Comparison of ENCODE assay signal across 16 cellular contexts in the genomic region with DNA sequence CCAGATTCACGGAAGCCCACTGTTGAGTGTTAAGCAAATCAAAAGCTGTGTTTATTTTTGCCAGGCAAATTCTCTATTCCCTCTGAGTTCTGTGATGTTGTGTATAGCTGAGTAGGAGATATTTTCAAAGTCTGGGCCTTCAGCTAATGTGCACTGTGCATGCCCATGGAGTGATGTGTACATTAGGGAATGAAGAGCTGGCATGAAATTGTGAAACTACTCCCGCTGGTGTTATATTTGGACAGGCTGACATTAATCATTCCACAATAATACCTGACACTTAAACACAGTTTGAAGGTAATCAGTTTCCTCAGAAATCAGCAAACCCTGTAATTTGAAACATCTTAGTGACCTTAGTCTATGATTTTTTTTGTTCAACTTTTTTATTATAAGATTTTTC.
DNase-seq lines count a peak whose midpoint lies in the region.
"Had no signal": no experiment of that assay in that cellular context is flagged by ENCODE, and none has a peak within 500 bp of the region (broad histone marks: within the 10 kb centered on the region; RNA-seq: fewer than 3 reads in every experiment).

No MANE protein-coding gene starts in this region.

- no peak overlapping the region for H4K91ac ChIP-seq in mesenchymal stem cell (ENCODE audit: low read length)

- no peak overlapping the region for H2BK5ac ChIP-seq in mesenchymal stem cell (ENCODE audit: low read depth, low read length, poor library complexity, severe bottlenecking)

- no peak overlapping the region for H3K4me3 ChIP-seq in mesenchymal stem cell (ENCODE audit: insufficient read depth in 1 of 2, low read depth in 1 of 2, low read length in 2 of 2)
- H3K4me3 ChIP-seq: PC-9 had no signal

- H2BK120ac ChIP-seq in mesenchymal stem cell (ENCODE audit: low read depth, low read length) = no peak overlapping the region

- H3K9me3 ChIP-seq in mesenchymal stem cell (ENCODE audit: control insufficient read depth, low read length) = no peaks in the 10 kb centered on the region
- H3K9me3 ChIP-seq: BE2C had no signal

- no peak overlapping the region for H2AK5ac ChIP-seq in mesenchymal stem cell (ENCODE audit: low read length, severe bottlenecking)

- no peak overlapping the region for H2BK15ac ChIP-seq in mesenchymal stem cell (ENCODE audit: low read depth, poor library complexity, severe bottlenecking)

- no peak overlapping the region for H3K4ac ChIP-seq in mesenchymal stem cell (ENCODE audit: low read depth in 1 of 2, low read length in 2 of 2)

- no peaks in the 10 kb centered on the region for H3K4me1 ChIP-seq in mesenchymal stem cell (ENCODE audit: control insufficient read depth, insufficient read depth, low read depth, low read length)
- H3K4me1 ChIP-seq: BE2C had no signal

- no peak overlapping the region for H2AFZ ChIP-seq in mesenchymal stem cell (ENCODE audit: low read depth, low read length)
- H2AFZ ChIP-seq: PC-9 had no signal

- H3K18ac ChIP-seq in mesenchymal stem cell (ENCODE audit: low read depth in 1 of 2, low read length in 2 of 2) = no peak overlapping the region

- WGBS in mesenchymal stem cell = 91% methylated on average over 1 of the region's 2 CpGs

- no peak overlapping the region for H3K14ac ChIP-seq in mesenchymal stem cell (ENCODE audit: low read length in 2 of 2)

- H3K27me3 ChIP-seq in mesenchymal stem cell (ENCODE audit: control insufficient read depth in 1 of 2, insufficient read depth in 1 of 2, low read length in 2 of 2) = peaks cover 0 to 26% of the 10 kb centered on the region in 2 experiments
- H3K27me3 ChIP-seq: BE2C had no signal

- no peak overlapping the region for H2BK12ac ChIP-seq in mesenchymal stem cell (ENCODE audit: low read length in 2 of 2)

- H3K9ac ChIP-seq in mesenchymal stem cell (ENCODE audit: low read length) = no peak overlapping the region

- no peak overlapping the region for H4K8ac ChIP-seq in mesenchymal stem cell (ENCODE audit: low read length)

- H3K4me2 ChIP-seq in mesenchymal stem cell (ENCODE audit: low read length, poor library complexity, severe bottlenecking) = no peak overlapping the region

- H3K79me1 ChIP-seq in mesenchymal stem cell (replicated peaks; ENCODE audit: low read length, poor library complexity, severe bottlenecking) = no peaks in the 10 kb centered on the region

- H3K27ac ChIP-seq in mesenchymal stem cell (ENCODE audit: low read length, poor library complexity, severe bottlenecking) = no peak overlapping the region
- H3K27ac ChIP-seq: PC-9 had no signal

- H3K36me3 ChIP-seq in mesenchymal stem cell (ENCODE audit: control insufficient read depth in 1 of 2, insufficient read depth in 2 of 2, low read depth in 1 of 2, low read length in 2 of 2) = no peaks in the 10 kb centered on the region
- H3K36me3 ChIP-seq: BE2C had no signal

- DNase-seq in HCEC 1CT (peak; percentile 13), NCI-H146 treated with DMSO at 0.1 percent for 48 hours (lab: John Stamatoyannopoulos, UW; ENCODE audit: unreplicated experiment) (peak; percentile 42), amniotic epithelial cell (ENCODE audit: low read depth) (peak; percentile 31), mesenchymal stem cell (peak; percentile 1), NCI-H446 treated with DMSO at 0.1 percent for 48 hours (lab: John Stamatoyannopoulos, UW) (no peak), dermis blood vessel endothelial cell (no peak), mucosa of gallbladder (ENCODE audit: low spot score) (no peak)
- DNase-seq: BE2C; CD8-positive, alpha-beta T cell; DMS 273 treated with DMSO at 0.1 percent for 48 hours; HFFc6; IMR-90; NCI-H1694 treated with DMSO at 0.1 percent for 48 hours; NCI-H526; T-cell had no signal

- H3K23ac ChIP-seq in mesenchymal stem cell (ENCODE audit: low read length in 2 of 2) = no peak overlapping the region

Comparison
In these comparisons a context has a peak if more than half of its experiments do, and no peak if none do; other contexts are left out.
1. DNase-seq: peak in HCEC 1CT (single experiment), NCI-H146 treated with DMSO at 0.1 percent for 48 hours (single experiment), amniotic epithelial cell (single experiment) and mesenchymal stem cell (single experiment); none in NCI-H446 treated with DMSO at 0.1 percent for 48 hours (single experiment), dermis blood vessel endothelial cell (single experiment) and mucosa of gallbladder (single experiment).